1 cellular context compared by ENCODE assay signal in genomic region chr17:78596871-78597635, GRCh38.
TF ChIP-seq lines count a peak whose summit lies in the region.

No MANE protein-coding gene starts in this region.

TF ChIP-seq in K562, 482 proteins besides CTCF, POLR2A, EP300 and RAD21:
- TF ChIP-seq MTA2 (IDR thresholded peaks at IDR 0.05; ENCODE audit: low read depth), result no peak
- TF ChIP-seq ZBTB40 (IDR thresholded peaks at IDR 0.05), result peak; percentile 95
- peak; percentile 75 for TF ChIP-seq ZBTB40 (CRISPR knock-in tag; IDR thresholded peaks at IDR 0.05)
